Comparison of ENCODE assay signal across 8 cellular contexts in the genomic region with DNA sequence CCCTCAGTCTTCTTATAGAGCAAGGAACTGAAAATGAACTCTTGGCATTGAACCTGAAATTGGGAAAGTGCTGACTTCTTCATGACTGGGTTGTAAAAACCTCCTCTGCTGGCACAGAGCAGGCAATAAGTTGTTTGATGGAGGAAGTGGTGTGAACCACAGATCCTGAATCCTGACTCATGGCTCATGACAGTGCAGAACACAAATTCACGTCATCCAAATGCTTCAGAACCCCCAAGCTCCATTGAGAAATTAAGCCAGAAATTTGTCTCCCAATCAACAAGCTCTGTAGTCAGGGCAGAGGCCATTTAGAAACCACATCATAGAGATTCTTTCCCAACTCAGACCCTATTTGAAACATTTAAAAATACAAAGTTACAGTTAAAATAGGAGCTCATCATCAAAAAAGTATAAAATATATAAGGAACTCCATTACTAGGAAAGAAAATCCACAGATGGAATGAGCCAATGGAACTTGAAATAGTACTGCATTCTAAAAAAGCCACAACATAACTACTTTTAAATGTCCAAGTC. TPM values are rescaled to one million over a fixed set of nuclear protein-coding genes. Genes with fewer than 3 reads are reported as not detected.
DNase-seq lines count a peak whose midpoint lies in the region; ATAC-seq and TF ChIP-seq lines count a peak whose summit lies in the region.

No MANE protein-coding gene starts in this region.

- WGBS in SK-N-SH (ENCODE audit: low lambda C conversion rate) = 0% methylated on average over 1 of the region's 1 CpG
- WGBS in psoas muscle, 3 donors = 43 to 53% (median 48%) methylated on average over 1 of the region's 1 CpG

- no peak overlapping the region for H3K4me3 Mint-ChIP-seq in progenitor cell of endocrine pancreas (ENCODE audit: low read depth)

- no peaks in the 10 kb centered on the region for H3K27me3 ChIP-seq in SK-N-SH (ENCODE audit: insufficient read depth)
- no peaks in the 10 kb centered on the region for H3K27me3 ChIP-seq in psoas muscle (ENCODE audit: insufficient read depth in 3 of 3, low read length in 2 of 3)

- H3K27ac ChIP-seq in SK-N-SH (ENCODE audit: low read depth in 2 of 2, low read length in 1 of 2) = peak overlapping the region in 1 of 2 experiments; percentile 85; a peak in 2 of 4 replicates
- H3K27ac ChIP-seq in psoas muscle = no peak overlapping the region

- H3K27ac Mint-ChIP-seq in progenitor cell of endocrine pancreas = no peak overlapping the region

- H3K4me3 ChIP-seq in SK-N-SH (ENCODE audit: low read depth in 2 of 2, low read length in 1 of 2) (no peak overlapping the region), psoas muscle (no peak overlapping the region)

- CTCF ChIA-PET in SK-N-SH (lab: Yijun Ruan, JAX) = interaction anchor here (1.3 to 10.4 kb wide), 6 partner anchors 10 to 267 kb away, joined by 3 to 133 read pairs (median 7); partner anchors contain the start of gene STK17A

- H3K9me3 ChIP-seq in SK-N-SH (no peaks in the 10 kb centered on the region), psoas muscle (no peaks in the 10 kb centered on the region)

- peaks cover 3% of the 10 kb centered on the region for H3K9me3 Mint-ChIP-seq in progenitor cell of endocrine pancreas (ENCODE audit: low read depth)

- no peaks in the 10 kb centered on the region for H3K79me2 ChIP-seq in SK-N-SH (ENCODE audit: insufficient read depth)

- H3K27me3 Mint-ChIP-seq in progenitor cell of endocrine pancreas = no peaks in the 10 kb centered on the region

- peak; percentile 98 for DNase-seq in AG09319 (ENCODE audit: extremely low read depth, low read depth)
- DNase-seq in HCEC 1CT = peak; percentile 99
- DNase-seq in SK-N-SH = no peak
- DNase-seq in epidermal melanocyte (ENCODE audit: insufficient read length, low spot score) = peak; percentile 26
- DNase-seq in psoas muscle = no peak
- no peak for DNase-seq in NCI-H2107 (lab: John Stamatoyannopoulos, UW)
- DNase-seq in progenitor cell of endocrine pancreas (ENCODE audit: low spot score, unreplicated experiment) = no peak

- POLR2A ChIA-PET in SK-N-SH (lab: Yijun Ruan, JAX) = no interaction called here

- H3K9ac ChIP-seq in SK-N-SH = peak overlapping the region; percentile 32; the same call in 1 of the 2 replicates

- TF ChIP-seq CTCF in AG09319 (IDR thresholded peaks at IDR 0.05; ENCODE audit: low read depth, low read length) (no peak), SK-N-SH (IDR thresholded peaks at IDR 0.05) (no peak), psoas muscle (IDR thresholded peaks at IDR 0.05) (no peak), progenitor cell of endocrine pancreas (IDR thresholded peaks at IDR 0.05; ENCODE audit: unreplicated experiment) (no peak)

- H4K20me1 ChIP-seq in SK-N-SH (ENCODE audit: insufficient read depth) = no peaks in the 10 kb centered on the region

- H3K4me1 ChIP-seq in SK-N-SH (ENCODE audit: control insufficient read depth in 1 of 2, insufficient read depth in 2 of 2, low read depth in 1 of 2, low read length in 1 of 2) (peaks cover 0 to 3% of the 10 kb centered on the region in 2 experiments; a peak in 1 of 4 replicates), psoas muscle (no peaks in the 10 kb centered on the region)

- H3K4me1 Mint-ChIP-seq in progenitor cell of endocrine pancreas (ENCODE audit: low read depth) = peaks cover 2% of the 10 kb centered on the region

- TF ChIP-seq EP300 in SK-N-SH (IDR thresholded peaks at IDR 0.05; ENCODE audit: borderline replicate concordance in 1 of 2, low read depth in 1 of 2, low read length in 1 of 2) = peak in 1 of 2 experiments; percentile 76; a peak in 1 of 4 replicates

- peak overlapping the region; percentile 81 for H2AFZ ChIP-seq in SK-N-SH (ENCODE audit: low read depth)

- H3K36me3 ChIP-seq in SK-N-SH (replicated peaks in 1 of 2; ENCODE audit: control insufficient read depth in 1 of 2, insufficient read depth in 2 of 2, low read length in 1 of 2) (no peaks in the 10 kb centered on the region), psoas muscle (ENCODE audit: insufficient read depth in 1 of 2, low read depth in 1 of 2) (no peaks in the 10 kb centered on the region)

- peak; percentile 56 to 75 (median 66) for ATAC-seq in psoas muscle
- no peak for ATAC-seq in HG02973 (IDR thresholded peaks at IDR 0.05; ENCODE audit: unreplicated experiment)

- H3K4me2 ChIP-seq in SK-N-SH = peak overlapping the region; percentile 5; the same call in 1 of the 2 replicates

- peaks cover 9% of the 10 kb centered on the region for H3F3A ChIP-seq in SK-N-SH (replicated peaks; ENCODE audit: insufficient read depth)

- no peak for TF ChIP-seq RAD21 in SK-N-SH (IDR thresholded peaks at IDR 0.05; ENCODE audit: low read length)

- no peaks in the 10 kb centered on the region for H3K9me2 ChIP-seq in SK-N-SH

- intact Hi-C loops in psoas muscle (cut with DNase I) = no loop called here

- no peaks in the 10 kb centered on the region for H3K36me3 Mint-ChIP-seq in progenitor cell of endocrine pancreas (ENCODE audit: insufficient read depth)

TF ChIP-seq in SK-N-SH, 30 proteins besides CTCF, POLR2A, EP300 and RAD21 (continues in another document):
- TF ChIP-seq RXRA (IDR thresholded peaks at IDR 0.05; ENCODE audit: borderline replicate concordance, low read depth) = peak; percentile 66
- no peak for TF ChIP-seq EZH2phosphoT487 (IDR thresholded peaks at IDR 0.05; ENCODE audit: borderline replicate concordance, low read depth)
- TF ChIP-seq RFX5 (IDR thresholded peaks at IDR 0.05; ENCODE audit: low read length) = no peak
- TF ChIP-seq, protein P1, sequence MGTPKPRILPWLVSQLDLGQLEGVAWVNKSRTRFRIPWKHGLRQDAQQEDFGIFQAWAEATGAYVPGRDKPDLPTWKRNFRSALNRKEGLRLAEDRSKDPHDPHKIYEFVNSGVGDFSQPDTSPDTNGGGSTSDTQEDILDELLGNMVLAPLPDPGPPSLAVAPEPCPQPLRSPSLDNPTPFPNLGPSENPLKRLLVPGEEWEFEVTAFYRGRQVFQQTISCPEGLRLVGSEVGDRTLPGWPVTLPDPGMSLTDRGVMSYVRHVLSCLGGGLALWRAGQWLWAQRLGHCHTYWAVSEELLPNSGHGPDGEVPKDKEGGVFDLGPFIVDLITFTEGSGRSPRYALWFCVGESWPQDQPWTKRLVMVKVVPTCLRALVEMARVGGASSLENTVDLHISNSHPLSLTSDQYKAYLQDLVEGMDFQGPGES (IDR thresholded peaks at IDR 0.05; ENCODE audit: low read depth, low read length) = no peak
- no peak for TF ChIP-seq MEF2A (IDR thresholded peaks at IDR 0.05; ENCODE audit: borderline replicate concordance, low read depth)
- TF ChIP-seq, protein P2, sequence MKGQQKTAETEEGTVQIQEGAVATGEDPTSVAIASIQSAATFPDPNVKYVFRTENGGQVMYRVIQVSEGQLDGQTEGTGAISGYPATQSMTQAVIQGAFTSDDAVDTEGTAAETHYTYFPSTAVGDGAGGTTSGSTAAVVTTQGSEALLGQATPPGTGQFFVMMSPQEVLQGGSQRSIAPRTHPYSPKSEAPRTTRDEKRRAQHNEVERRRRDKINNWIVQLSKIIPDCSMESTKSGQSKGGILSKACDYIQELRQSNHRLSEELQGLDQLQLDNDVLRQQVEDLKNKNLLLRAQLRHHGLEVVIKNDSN (IDR thresholded peaks at IDR 0.05; ENCODE audit: borderline replicate concordance, low read depth) = no peak
- peak; percentile 93 for TF ChIP-seq NFIC (IDR thresholded peaks at IDR 0.05; ENCODE audit: borderline replicate concordance)
- TF ChIP-seq CHD2 (IDR thresholded peaks at IDR 0.05; ENCODE audit: low read length, partially characterized antibody) = no peak
- peak; percentile 16; the same call in 1 of the 2 replicates for TF ChIP-seq POLR2AphosphoS5 (IDR thresholded peaks at IDR 0.05; ENCODE audit: low read depth, low read length)
- peak; percentile 83 for TF ChIP-seq JUND (IDR thresholded peaks at IDR 0.05)
- TF ChIP-seq FOSL2 (IDR thresholded peaks at IDR 0.05; ENCODE audit: borderline replicate concordance, low read depth) = peak; percentile 84
- no peak; the same call in 1 of the 2 replicates for TF ChIP-seq SIN3A (IDR thresholded peaks at IDR 0.05; ENCODE audit: borderline replicate concordance, low read depth, low read length)
- no peak for TF ChIP-seq USF2 (IDR thresholded peaks at IDR 0.05; ENCODE audit: borderline replicate concordance, low read depth, low read length)
- no peak for TF ChIP-seq GABPA (IDR thresholded peaks at IDR 0.05; ENCODE audit: low read depth)
- TF ChIP-seq MXI1 (IDR thresholded peaks at IDR 0.05; ENCODE audit: low read depth, low read length) = no peak
- peak; percentile 37; the same call in 1 of the 2 replicates for TF ChIP-seq YY1 (IDR thresholded peaks at IDR 0.05; ENCODE audit: low read depth)
- TF ChIP-seq, protein P3, sequence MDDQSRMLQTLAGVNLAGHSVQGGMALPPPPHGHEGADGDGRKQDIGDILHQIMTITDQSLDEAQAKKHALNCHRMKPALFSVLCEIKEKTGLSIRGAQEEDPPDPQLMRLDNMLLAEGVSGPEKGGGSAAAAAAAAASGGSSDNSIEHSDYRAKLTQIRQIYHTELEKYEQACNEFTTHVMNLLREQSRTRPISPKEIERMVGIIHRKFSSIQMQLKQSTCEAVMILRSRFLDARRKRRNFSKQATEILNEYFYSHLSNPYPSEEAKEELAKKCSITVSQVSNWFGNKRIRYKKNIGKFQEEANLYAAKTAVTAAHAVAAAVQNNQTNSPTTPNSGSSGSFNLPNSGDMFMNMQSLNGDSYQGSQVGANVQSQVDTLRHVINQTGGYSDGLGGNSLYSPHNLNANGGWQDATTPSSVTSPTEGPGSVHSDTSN (IDR thresholded peaks at IDR 0.05) = peak; percentile 76
- TF ChIP-seq FOXJ3 (CRISPR knock-in tag; IDR thresholded peaks at IDR 0.05) = no peak
- no peak for TF ChIP-seq RCOR1 (IDR thresholded peaks at IDR 0.05; ENCODE audit: low read length)
- TF ChIP-seq FOXM1 (IDR thresholded peaks at IDR 0.05; ENCODE audit: low read depth) = no peak
- TF ChIP-seq, protein P4, sequence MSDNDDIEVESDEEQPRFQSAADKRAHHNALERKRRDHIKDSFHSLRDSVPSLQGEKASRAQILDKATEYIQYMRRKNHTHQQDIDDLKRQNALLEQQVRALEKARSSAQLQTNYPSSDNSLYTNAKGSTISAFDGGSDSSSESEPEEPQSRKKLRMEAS (IDR thresholded peaks at IDR 0.05; ENCODE audit: low read depth) = peak; percentile 76

RNA-seq across cellular contexts. Expression of gene STK17A, which starts 10.3 kb away (rescaled TPM):
- polyA plus RNA-seq in SK-N-SH (2012; rRNA removed) = 47.8 and 52.0 TPM in 2 replicates
- polyA plus RNA-seq in SK-N-SH (2012; cell fraction: cytosol; rRNA removed) = 74.7 and 89.6 TPM in 2 replicates
- polyA plus RNA-seq in SK-N-SH (2012; cell fraction: nucleus; rRNA removed) = 34.1 and 67.1 TPM in 2 replicates
- total RNA-seq in psoas muscle = 10 to 100 TPM; 16.5 to 39.8 (median 19.6) TPM
- 10 to 100 TPM; 21.4 to 47.5 (median 43.3) TPM for polyA plus RNA-seq in psoas muscle
- 23.0 and 23.9 TPM in 2 replicates for total RNA-seq in progenitor cell of endocrine pancreas

Comparison
In these comparisons a context has a peak if more than half of its experiments do, and no peak if none do; other contexts are left out.
1. DNase-seq: peak in AG09319 (single experiment), HCEC 1CT (single experiment) and epidermal melanocyte (single experiment); none in SK-N-SH (single experiment), psoas muscle (0 of 2), NCI-H2107 (single experiment) and progenitor cell of endocrine pancreas (single experiment).